In the genomic region with DNA sequence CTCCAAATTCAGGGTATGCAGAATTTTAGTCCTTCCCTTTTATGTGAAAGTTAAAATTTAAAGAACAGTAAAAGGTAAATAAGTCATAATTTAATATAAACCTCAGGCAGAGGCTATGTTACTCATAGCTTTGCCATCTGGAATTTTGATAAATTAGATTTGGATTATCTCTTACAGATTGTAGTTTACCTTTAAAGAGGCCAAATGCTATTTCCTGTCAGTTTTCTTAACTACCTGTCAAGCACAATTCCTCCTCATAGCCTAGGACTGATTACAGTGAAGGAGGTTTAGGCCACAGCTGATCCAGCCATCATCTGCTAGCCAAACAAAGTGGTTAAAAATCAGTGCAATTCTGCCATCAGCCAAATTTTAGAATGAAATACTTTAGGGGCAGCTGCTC, we compare ENCODE assay signal across 29 cellular contexts.
"Had no signal": no experiment of that assay in that cellular context is flagged by ENCODE, and none has a peak within 500 bp of the region (broad histone marks: within the 10 kb centered on the region; RNA-seq: fewer than 3 reads in every experiment).

No MANE protein-coding gene starts in this region.

- H2AFZ ChIP-seq: hepatocyte, neural progenitor cell, parathyroid adenoma had no signal

- H3K36me3 ChIP-seq: left ventricle myocardium inferior, neural progenitor cell, neutrophil, right atrium auricular region, right lobe of liver, stomach, thyroid gland, transverse colon, upper lobe of left lung had no signal

- H3K27ac Mint-ChIP-seq: memory B cell; naive B cell; natural killer cell; nephron progenitor cell; neural progenitor cell; stimulated activated naive B cell treated with anti-CD40 and anti-IgM and Interleukin-4, amounts not matched to agents 10 μg/mL and 1 μg/mL and 100 μg/mL, for 72 hours had no signal

- H3K4me3 ChIP-seq: hepatocyte, left ventricle myocardium inferior, lung, mucosa of descending colon, neural progenitor cell, psoas muscle, right atrium auricular region, right lobe of liver, skin epidermis, stomach, testis, thyroid gland, transverse colon, upper lobe of left lung had no signal

- H3K79me2 ChIP-seq: hepatocyte, parathyroid adenoma had no signal

- H3K9me3 ChIP-seq: left ventricle myocardium inferior, mucosa of descending colon, neutrophil, psoas muscle, right atrium auricular region, right lobe of liver, stomach, testis, thyroid gland, transverse colon, upper lobe of left lung had no signal

- H3K9ac ChIP-seq: neural progenitor cell, parathyroid adenoma had no signal

- H3K4me1 ChIP-seq: left ventricle myocardium inferior, neural progenitor cell, parathyroid adenoma, psoas muscle, right atrium auricular region, stomach, testis, thyroid gland, transverse colon, upper lobe of left lung had no signal

- H3K27ac ChIP-seq: hepatocyte, left ventricle myocardium inferior, neural progenitor cell, neutrophil, parathyroid adenoma, psoas muscle, right atrium auricular region, right lobe of liver, skin epidermis, stomach, testis, thyroid gland, transverse colon, upper lobe of left lung had no signal

- H3K4me3 Mint-ChIP-seq: memory B cell; naive B cell; natural killer cell; nephron progenitor cell; neural progenitor cell; stimulated activated naive B cell treated with anti-CD40 and anti-IgM and Interleukin-4, amounts not matched to agents 10 μg/mL and 1 μg/mL and 100 μg/mL, for 72 hours had no signal

- H3K36me3 Mint-ChIP-seq: memory B cell; naive B cell; natural killer cell; neural progenitor cell; stimulated activated naive B cell treated with anti-CD40 and anti-IgM and Interleukin-4, amounts not matched to agents 10 μg/mL and 1 μg/mL and 100 μg/mL, for 72 hours had no signal

- H3K27me3 ChIP-seq: hepatocyte, neural progenitor cell, right atrium auricular region, right lobe of liver, stomach, testis, thyroid gland, transverse colon, upper lobe of left lung had no signal

- H3K9me3 Mint-ChIP-seq: natural killer cell had no signal

- DNase-seq: islet precursor cell; left ventricle myocardium inferior; midbrain; mucosa of descending colon; naive B cell; natural killer cell; nephron progenitor cell; occipital lobe; psoas muscle; right lobe of liver; stimulated activated CD4-positive, alpha-beta T cell treated with anti-CD3 and anti-CD28 coated beads, Interleukin-12 subunit alpha, Interleukin-12 subunit beta, amount 100 ng/mL, for 4 hours; stimulated activated CD4-positive, alpha-beta T cell treated with anti-CD3 and anti-CD28 coated beads, Interleukin-15, amount 100 ng/mL, for 24 hours; stimulated activated CD4-positive, alpha-beta T cell treated with anti-CD3 and anti-CD28 coated beads, Interleukin-2, amount 100 ng/mL, for 24 hours; stimulated activated CD4-positive, alpha-beta T cell treated with anti-CD3 and anti-CD28 coated beads, Interleukin-4, amount 100 ng/mL, for 1 hour; stimulated activated naive B cell treated with anti-CD40 and anti-IgM and Interleukin-4, amounts not matched to agents 10 μg/mL and 1 μg/mL and 100 μg/mL, for 72 hours; stimulated activated naive CD8-positive, alpha-beta T cell treated with anti-CD3 and anti-CD28 coated beads, Interleukin-15, Interleukin-2, amounts not matched to agents 100 U/mL and 50 U/mL, for 24 hours; stomach; testis; thyroid gland; transverse colon; upper lobe of left lung had no signal

- H3K4me2 ChIP-seq: hepatocyte, neural progenitor cell had no signal

- H3K4me1 Mint-ChIP-seq: memory B cell; naive B cell; natural killer cell; nephron progenitor cell; stimulated activated naive B cell treated with anti-CD40 and anti-IgM and Interleukin-4, amounts not matched to agents 10 μg/mL and 1 μg/mL and 100 μg/mL, for 72 hours had no signal
